Comparison of ENCODE assay signal across 23 cellular contexts in the genomic region with DNA sequence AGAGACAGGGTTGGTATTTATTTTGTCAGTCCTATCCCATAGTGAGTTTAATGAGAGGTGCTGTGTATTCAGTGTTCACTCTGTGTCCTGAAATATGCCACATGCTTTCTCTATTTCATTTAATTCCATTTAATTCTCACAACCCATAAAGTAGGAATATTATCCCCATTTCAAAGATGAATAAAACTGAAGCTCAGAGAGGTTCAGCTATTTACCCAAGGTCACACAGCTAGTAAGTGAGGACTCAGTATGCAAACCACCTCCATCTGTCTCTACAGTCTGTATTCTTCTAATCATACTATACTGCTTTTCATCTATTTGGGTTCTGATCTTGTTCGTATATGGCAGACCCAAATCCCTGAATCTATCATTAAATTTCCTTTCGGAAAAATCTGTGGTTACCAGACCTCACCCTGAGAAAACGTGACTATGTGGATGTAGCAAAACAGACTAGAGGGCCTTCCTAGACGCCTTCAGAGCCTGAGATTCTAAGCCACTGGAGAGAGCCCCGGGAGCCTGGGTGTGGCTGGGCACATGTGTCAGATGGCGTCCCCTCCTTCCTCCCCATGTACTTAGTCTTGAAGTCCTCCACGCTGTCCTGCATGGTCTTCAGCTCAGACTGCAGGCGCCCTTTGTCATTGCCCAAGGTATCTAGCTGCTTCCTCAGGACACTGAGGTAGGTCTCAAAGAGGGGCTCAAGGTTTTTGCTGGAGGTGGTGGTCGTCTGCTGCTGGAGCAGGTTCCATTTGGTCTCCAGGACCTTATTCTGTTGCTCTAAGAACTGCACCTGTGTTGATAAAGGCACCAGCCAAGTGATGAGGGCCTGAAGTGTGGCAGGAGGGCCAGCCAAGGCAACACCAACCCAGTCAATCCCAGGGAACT. TPM values are rescaled to one million over a fixed set of nuclear protein-coding genes. Genes with fewer than 3 reads are reported as not detected.
DNase-seq lines count a peak whose midpoint lies in the region; ATAC-seq and TF ChIP-seq lines count a peak whose summit lies in the region.
"Had no signal": no experiment of that assay in that cellular context is flagged by ENCODE, and none has a peak within 500 bp of the region (broad histone marks: within the 10 kb centered on the region; RNA-seq: fewer than 3 reads in every experiment).

No MANE protein-coding gene starts in this region.

- H3K36me3 ChIP-seq in SJSA1, result no peaks in the 10 kb centered on the region
- peaks cover 0 to 11% of the 10 kb centered on the region in 2 donors for H3K36me3 ChIP-seq in esophagus (ENCODE audit: control insufficient read depth in 2 of 2, insufficient read depth in 2 of 2, low read length in 1 of 2)
- H3K36me3 ChIP-seq in upper lobe of right lung, result no peaks in the 10 kb centered on the region
- no peaks in the 10 kb centered on the region for H3K36me3 ChIP-seq in sigmoid colon
- H3K36me3 ChIP-seq: BE2C; BLaER1 treated with 17β-estradiol and CSF1 and Interleukin-3, amounts not matched to agents 10 nM and 100 nM had no signal

- TF ChIP-seq EP300 in sigmoid colon (IDR thresholded peaks at IDR 0.05), result no peak

- H3K27ac Mint-ChIP-seq in stimulated activated naive B cell treated with anti-CD40 and anti-IgM and Interleukin-4, amounts not matched to agents 10 μg/mL and 1 μg/mL and 100 μg/mL, for 72 hours, result no peak overlapping the region
- H3K27ac Mint-ChIP-seq: CD4-positive, alpha-beta T cell; CD8-positive, alpha-beta memory T cell had no signal

- intact Hi-C loops in posterior vena cava (cut with DNase I) (no loop called here), upper lobe of right lung (cut with DNase I) (no loop called here), sigmoid colon (cut with DNase I) (no loop called here)

- H3K27ac ChIP-seq in SJSA1 (no peak overlapping the region), esophagus (ENCODE audit: low read depth in 2 of 2, low read length in 1 of 2) (peak overlapping the region; percentile 41 to 82), upper lobe of right lung (no peak overlapping the region), sigmoid colon (no peak overlapping the region)
- H3K27ac ChIP-seq: A549; BLaER1 treated with 17β-estradiol and CSF1 and Interleukin-3, amounts not matched to agents 10 nM and 100 nM had no signal

- ATAC-seq in upper lobe of right lung (no peak), HG03571 (IDR thresholded peaks at IDR 0.05; ENCODE audit: unreplicated experiment) (no peak)
- ATAC-seq in stimulated activated naive B cell treated with anti-CD40 and anti-IgM and Interleukin-4, amounts not matched to agents 10 μg/mL and 1 μg/mL and 100 μg/mL, for 72 hours (replicated peaks), result no peak
- ATAC-seq: A549 had no signal

- no peaks in the 10 kb centered on the region for H3K36me3 Mint-ChIP-seq in stimulated activated naive B cell treated with anti-CD40 and anti-IgM and Interleukin-4, amounts not matched to agents 10 μg/mL and 1 μg/mL and 100 μg/mL, for 72 hours
- H3K36me3 Mint-ChIP-seq: CD14-positive monocyte; CD8-positive, alpha-beta memory T cell had no signal

- H3K4me1 Mint-ChIP-seq in stimulated activated naive B cell treated with anti-CD40 and anti-IgM and Interleukin-4, amounts not matched to agents 10 μg/mL and 1 μg/mL and 100 μg/mL, for 72 hours, result no peaks in the 10 kb centered on the region
- H3K4me1 Mint-ChIP-seq: CD14-positive monocyte; CD8-positive, alpha-beta memory T cell had no signal

- no peaks in the 10 kb centered on the region for H3K9me3 Mint-ChIP-seq in stimulated activated naive B cell treated with anti-CD40 and anti-IgM and Interleukin-4, amounts not matched to agents 10 μg/mL and 1 μg/mL and 100 μg/mL, for 72 hours
- H3K9me3 Mint-ChIP-seq: CD4-positive, alpha-beta T cell; CD8-positive, alpha-beta memory T cell had no signal

- H3K4me3 Mint-ChIP-seq in stimulated activated naive B cell treated with anti-CD40 and anti-IgM and Interleukin-4, amounts not matched to agents 10 μg/mL and 1 μg/mL and 100 μg/mL, for 72 hours, result no peak overlapping the region
- H3K4me3 Mint-ChIP-seq: CD14-positive monocyte; CD4-positive, alpha-beta T cell had no signal

- H3K4me3 ChIP-seq in SJSA1, result no peak overlapping the region
- H3K4me3 ChIP-seq in esophagus (ENCODE audit: low read depth in 1 of 2, low read length in 2 of 2), result peak overlapping the region; percentile 36 to 55
- no peak overlapping the region for H3K4me3 ChIP-seq in upper lobe of right lung
- no peak overlapping the region for H3K4me3 ChIP-seq in sigmoid colon
- H3K4me3 ChIP-seq: A549; BLaER1 treated with 17β-estradiol and CSF1 and Interleukin-3, amounts not matched to agents 10 nM and 100 nM had no signal

- H3K9me3 ChIP-seq in SJSA1 (replicated peaks) (peaks cover 30% of the 10 kb centered on the region), esophagus (ENCODE audit: control insufficient read depth in 2 of 2, insufficient read depth in 1 of 2, low read depth in 1 of 2, low read length in 1 of 2) (no peaks in the 10 kb centered on the region), upper lobe of right lung (no peaks in the 10 kb centered on the region), sigmoid colon (no peaks in the 10 kb centered on the region)
- H3K9me3 ChIP-seq: A549; BE2C; BLaER1 treated with 17β-estradiol and CSF1 and Interleukin-3, amounts not matched to agents 10 nM and 100 nM had no signal

- H3K27me3 ChIP-seq in SJSA1 (replicated peaks) (peaks cover 95% of the 10 kb centered on the region), esophagus (ENCODE audit: control insufficient read depth in 1 of 2, insufficient read depth in 2 of 2, low read length in 2 of 2) (no peaks in the 10 kb centered on the region), upper lobe of right lung (no peaks in the 10 kb centered on the region), sigmoid colon (no peaks in the 10 kb centered on the region)
- H3K27me3 ChIP-seq: BLaER1 treated with 17β-estradiol and CSF1 and Interleukin-3, amounts not matched to agents 10 nM and 100 nM had no signal

- WGBS in esophagus, 2 donors, result 83 to 84% methylated on average over 9 of the region's 9 CpGs
- 87 to 90% methylated on average over 9 of the region's 9 CpGs for WGBS in sigmoid colon, 2 donors

- peaks cover 8 to 26% of the 10 kb centered on the region in 2 donors for H3K27me3 Mint-ChIP-seq in stimulated activated naive B cell treated with anti-CD40 and anti-IgM and Interleukin-4, amounts not matched to agents 10 μg/mL and 1 μg/mL and 100 μg/mL, for 72 hours
- H3K27me3 Mint-ChIP-seq: CD4-positive, alpha-beta T cell had no signal

- TF ChIP-seq POLR2A in sigmoid colon (IDR thresholded peaks at IDR 0.05), result no peak

- TF ChIP-seq CTCF in upper lobe of right lung (IDR thresholded peaks at IDR 0.05), result no peak
- TF ChIP-seq CTCF in sigmoid colon (IDR thresholded peaks at IDR 0.05), result no peak

- DNase-seq in SJSA1 (ENCODE audit: low read depth in 1 of 2, low spot score in 2 of 2) (peak; percentile 80 to 94), posterior vena cava (ENCODE audit: low spot score) (peak; percentile 32), upper lobe of right lung (peak; percentile 20), sigmoid colon (no peak)
- DNase-seq in stimulated activated naive B cell treated with anti-CD40 and anti-IgM and Interleukin-4, amounts not matched to agents 10 μg/mL and 1 μg/mL and 100 μg/mL, for 72 hours, result no peak
- DNase-seq: 8988T; ACHN; AML-193; BE2C; CD4-positive, alpha-beta T cell; CD8-positive, alpha-beta memory T cell; DMS 273 treated with DMSO at 0.1 percent for 48 hours; DMS79; EL; GDM1; GOT3; H7; HCEC 1CT had no signal

- H3K4me1 ChIP-seq in SJSA1 (replicated peaks), result 0 out of 2 replicates have a peak, but pooled peaks cover 3% of the 10 kb centered on the region
- H3K4me1 ChIP-seq in esophagus (ENCODE audit: control insufficient read depth in 2 of 2, insufficient read depth in 2 of 2, low read length in 1 of 2), result peaks cover 0 to 7% of the 10 kb centered on the region in 2 donors
- peaks cover 15% of the 10 kb centered on the region for H3K4me1 ChIP-seq in upper lobe of right lung
- peaks cover 0 to 7% (median 0%) of the 10 kb centered on the region in 4 donors for H3K4me1 ChIP-seq in sigmoid colon
- H3K4me1 ChIP-seq: BE2C had no signal

RNA-seq across cellular contexts. Expression of gene KRT4, which starts 2.5 kb away (rescaled TPM):
- total RNA-seq in SJSA1 (2014; rRNA removed; shearing (Covaris generic)), result not detected in 2 replicates
- polyA plus RNA-seq in esophagus (over 10,000 TPM in 1 of 2 donors, 1,000 to 10,000 TPM in 1; 8,130 to 17,509 TPM), sigmoid colon (10 to 100 TPM in 1 of 3 donors, under 1 TPM in 1, not detected in 1; 0.86 to 18.6 TPM)
- total RNA-seq in posterior vena cava (not detected), upper lobe of right lung (6.8 TPM), sigmoid colon (not detected)
- total RNA-seq: CD4-positive, alpha-beta T cell; CD8-positive, alpha-beta memory T cell; H7 had no signal
- polyA plus RNA-seq: CD14-positive monocyte; CD8-positive, alpha-beta memory T cell had no signal

RNA-seq across cellular contexts. Expression of gene KRT3, which starts 15.5 kb away (rescaled TPM):
- total RNA-seq in SJSA1 (2014; rRNA removed; shearing (Covaris generic)), result 0.08 TPM in 1 of 2 replicates, not detected in the other
- polyA plus RNA-seq in esophagus (1 to 10 TPM; 1.9 to 2.4 TPM), sigmoid colon (not detected)
- total RNA-seq in posterior vena cava (not detected), upper lobe of right lung (not detected), sigmoid colon (not detected)
- total RNA-seq: CD4-positive, alpha-beta T cell; CD8-positive, alpha-beta memory T cell; H7 had no signal
- polyA plus RNA-seq: CD14-positive monocyte; CD8-positive, alpha-beta memory T cell had no signal

RNA-seq across cellular contexts. Expression of gene KRT79, which starts 22.7 kb away (rescaled TPM):
- 0.08 and 1.1 TPM in 2 replicates for total RNA-seq in SJSA1 (2014; rRNA removed; shearing (Covaris generic))
- polyA plus RNA-seq in esophagus (1 to 10 TPM in 1 of 2 donors, under 1 TPM in 1; 0.75 to 1.8 TPM), sigmoid colon (under 1 TPM in 1 of 3 donors, not detected in 2; 0.16 TPM)
- total RNA-seq in posterior vena cava (not detected), upper lobe of right lung (5.4 TPM), sigmoid colon (not detected)
- total RNA-seq: CD4-positive, alpha-beta T cell; CD8-positive, alpha-beta memory T cell; H7 had no signal
- polyA plus RNA-seq: CD14-positive monocyte; CD8-positive, alpha-beta memory T cell had no signal

RNA-seq across cellular contexts. Expression of gene KRT76, which starts 34.3 kb away (rescaled TPM):
- 0.21 TPM in 1 of 2 replicates, not detected in the other for total RNA-seq in SJSA1 (2014; rRNA removed; shearing (Covaris generic))
- polyA plus RNA-seq in esophagus (under 1 TPM in 1 of 2 donors, not detected in 1; 0.05 TPM), sigmoid colon (not detected)
- total RNA-seq in posterior vena cava (not detected), upper lobe of right lung (not detected), sigmoid colon (not detected)
- total RNA-seq: CD4-positive, alpha-beta T cell; CD8-positive, alpha-beta memory T cell; H7 had no signal
- polyA plus RNA-seq: A549; CD14-positive monocyte; CD8-positive, alpha-beta memory T cell had no signal

RNA-seq across cellular contexts. Expression of gene KRT78, which starts 37.4 kb away (rescaled TPM):
- 0.21 TPM in 1 of 2 replicates, not detected in the other for total RNA-seq in SJSA1 (2014; rRNA removed; shearing (Covaris generic))
- polyA plus RNA-seq in esophagus, result 1,000 to 10,000 TPM in 1 of 2 donors, 100 to 1,000 TPM in 1; 633 to 1,998 TPM
- total RNA-seq in posterior vena cava, result not detected
- not detected for total RNA-seq in upper lobe of right lung
- not detected for total RNA-seq in sigmoid colon
- polyA plus RNA-seq in sigmoid colon, result 1 to 10 TPM in 1 of 3 donors, under 1 TPM in 1, not detected in 1; 0.20 to 5.4 TPM
- total RNA-seq: CD4-positive, alpha-beta T cell; CD8-positive, alpha-beta memory T cell; H7 had no signal
- polyA plus RNA-seq: CD14-positive monocyte; CD8-positive, alpha-beta memory T cell had no signal

Comparison
In these comparisons a context has a peak if more than half of its experiments do, and no peak if none do; other contexts are left out.
1. DNase-seq: peak in SJSA1 (2 of 2), posterior vena cava (single experiment) and upper lobe of right lung (single experiment); none in stimulated activated naive B cell treated with anti-CD40 and anti-IgM and Interleukin-4, amounts not matched to agents 10 μg/mL and 1 μg/mL and 100 μg/mL, for 72 hours (single experiment) and sigmoid colon (single experiment).
2. H3K27ac ChIP-seq: peak in esophagus (2 of 2); none in SJSA1 (single experiment), upper lobe of right lung (single experiment) and sigmoid colon (0 of 4).
3. H3K4me3 ChIP-seq: peak in esophagus (2 of 2); none in SJSA1 (single experiment), upper lobe of right lung (single experiment) and sigmoid colon (0 of 4).